ENCODE assay signal across 9 cellular contexts in genomic region chr1:30771005-30771404, GRCh38. TPM values are rescaled to one million over a fixed set of nuclear protein-coding genes. Genes with fewer than 3 reads are reported as not detected.
"Had no signal": no experiment of that assay in that cellular context is flagged by ENCODE, and none has a peak within 500 bp of the region (broad histone marks: within the 10 kb centered on the region; RNA-seq: fewer than 3 reads in every experiment).

No MANE protein-coding gene starts in this region.

- H3K4me3 ChIP-seq: GM12878 had no signal

- FAIRE-seq: G401.6, GM12878, GM12891, GM12892, GM18507, GM19239 had no signal

- ATAC-seq: GM12878 had no signal

- DNase-seq: GDM1, GF-D8 had no signal

RNA-seq across cellular contexts. Expression of gene LAPTM5, which starts 13.4 kb away (rescaled TPM):
- total RNA-seq: G401 had no signal
